23 cellular contexts compared by ENCODE assay signal in the genomic region with DNA sequence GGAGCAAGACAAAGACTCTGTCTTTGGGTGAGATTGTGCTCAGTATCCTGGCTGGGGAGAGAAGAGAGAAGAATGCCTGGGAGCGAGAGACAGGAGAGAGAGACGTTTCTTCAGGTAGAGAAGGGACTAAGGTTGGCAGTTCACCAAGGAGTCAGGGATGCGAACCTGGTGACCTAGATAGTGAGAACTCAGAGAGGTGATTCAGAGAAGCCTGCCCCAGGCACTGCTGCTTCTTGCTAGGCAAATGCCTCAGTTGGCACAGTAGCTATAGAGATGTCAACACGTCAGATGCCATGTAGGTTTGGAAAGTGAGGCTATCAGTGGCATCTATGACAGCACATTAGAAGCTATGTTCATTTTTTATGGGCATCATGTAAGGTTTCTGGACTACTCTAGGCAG.
"Had no signal": no experiment of that assay in that cellular context is flagged by ENCODE, and none has a peak within 500 bp of the region (broad histone marks: within the 10 kb centered on the region; RNA-seq: fewer than 3 reads in every experiment).

No MANE protein-coding gene starts in this region.

- H3K27ac ChIP-seq: right lobe of liver, testis, vagina had no signal

- ATAC-seq: left ventricle myocardium superior; right lobe of liver; stimulated activated memory B cell treated with anti-CD40 and anti-IgM and Interleukin-4, amounts not matched to agents 10 μg/mL and 1 μg/mL and 100 μg/mL, for 72 hours had no signal

- H3K9me3 Mint-ChIP-seq: activated naive CD8-positive, alpha-beta T cell treated with anti-CD3 and anti-CD28 coated beads, Interleukin-2, amount 10 ng/mL, durations not matched to agents 7 days and 5 days had no signal

- H3K36me3 Mint-ChIP-seq: activated naive CD8-positive, alpha-beta T cell treated with anti-CD3 and anti-CD28 coated beads, Interleukin-2, amount 10 ng/mL, durations not matched to agents 7 days and 5 days; stimulated activated memory B cell treated with anti-CD40 and anti-IgM and Interleukin-4, amounts not matched to agents 10 μg/mL and 1 μg/mL and 100 μg/mL, for 72 hours; type B pancreatic cell had no signal

- H3K4me1 ChIP-seq: breast epithelium, right lobe of liver, testis, vagina had no signal

- FAIRE-seq: endometrium, frontal cortex had no signal

- H3K36me3 ChIP-seq: breast epithelium, right lobe of liver, vagina had no signal

- H3K27me3 ChIP-seq: breast epithelium, right lobe of liver, testis, vagina had no signal

- H3K4me1 Mint-ChIP-seq: activated naive CD8-positive, alpha-beta T cell treated with anti-CD3 and anti-CD28 coated beads, Interleukin-2, amount 10 ng/mL, durations not matched to agents 7 days and 5 days; stimulated activated memory B cell treated with anti-CD40 and anti-IgM and Interleukin-4, amounts not matched to agents 10 μg/mL and 1 μg/mL and 100 μg/mL, for 72 hours had no signal

- H3K4me3 ChIP-seq: breast epithelium, right lobe of liver, skin epidermis, testis, vagina had no signal

- H3K4me3 Mint-ChIP-seq: activated naive CD4-positive, alpha-beta T cell treated with anti-CD3 and anti-CD28 coated beads for 36 hours; activated naive CD8-positive, alpha-beta T cell treated with anti-CD3 and anti-CD28 coated beads, Interleukin-2, amount 10 ng/mL, durations not matched to agents 7 days and 5 days; stimulated activated memory B cell treated with anti-CD40 and anti-IgM and Interleukin-4, amounts not matched to agents 10 μg/mL and 1 μg/mL and 100 μg/mL, for 72 hours; type B pancreatic cell had no signal

- H3K9me3 ChIP-seq: breast epithelium, right lobe of liver, testis, vagina had no signal

- DNase-seq: activated CD4-positive, alpha-beta T cell treated with anti-CD3 and anti-CD28 coated beads for 4 hours; activated CD4-positive, alpha-beta T cell treated with anti-CD3 and anti-CD28 coated beads, Interleukin-2, amount 50 U/mL, for 48 hours; activated CD4-positive, CD25-positive, alpha-beta regulatory T cell; activated effector memory CD4-positive, alpha-beta T cell treated with Interleukin-2 at 50 U/mL for 16 hours; activated naive CD4-positive, alpha-beta T cell treated with anti-CD3 and anti-CD28 coated beads for 36 hours; activated naive CD8-positive, alpha-beta T cell treated with anti-CD3 and anti-CD28 coated beads, Interleukin-2, amount 10 ng/mL, durations not matched to agents 7 days and 5 days; activated T-cell treated with anti-CD3 and anti-CD28 coated beads, Interleukin-2, amount 50 U/mL, for 48 hours; amniotic stem cell; cerebellar nuclear complex; hippocampal formation; left ventricle myocardium superior; posterior cingulate gyrus; right lobe of liver; stimulated activated CD4-positive, alpha-beta T cell treated with anti-CD3 and anti-CD28 coated beads, Interleukin-2, amount 100 ng/mL, for 24 hours; T-helper 9 cell; testis had no signal

- H3K27me3 Mint-ChIP-seq: stimulated activated memory B cell treated with anti-CD40 and anti-IgM and Interleukin-4, amounts not matched to agents 10 μg/mL and 1 μg/mL and 100 μg/mL, for 72 hours; type B pancreatic cell had no signal

- H3K27ac Mint-ChIP-seq: activated naive CD4-positive, alpha-beta T cell treated with anti-CD3 and anti-CD28 coated beads for 36 hours; activated naive CD8-positive, alpha-beta T cell treated with anti-CD3 and anti-CD28 coated beads, Interleukin-2, amount 10 ng/mL, durations not matched to agents 7 days and 5 days; stimulated activated memory B cell treated with anti-CD40 and anti-IgM and Interleukin-4, amounts not matched to agents 10 μg/mL and 1 μg/mL and 100 μg/mL, for 72 hours; type B pancreatic cell had no signal
